In genomic region chr22:41776381-41776780, GRCh38 we compare ENCODE assay signal across 25 cellular contexts.
"Had no signal": no experiment of that assay in that cellular context is flagged by ENCODE, and none has a peak within 500 bp of the region (broad histone marks: within the 10 kb centered on the region; RNA-seq: fewer than 3 reads in every experiment).

No MANE protein-coding gene starts in this region.

- H3K4me3 Mint-ChIP-seq: activated B cell treated with CpG ODN at 0.5 μM for 24 hours; activated CD4-positive, alpha-beta T cell treated with anti-CD3 and anti-CD28 coated beads, Interleukin-2, amount 10 ng/mL, durations not matched to agents 24 days and 14 days; activated CD8-positive, alpha-beta memory T cell treated with anti-CD3 and anti-CD28 coated beads, Interleukin-2, amount 10 ng/mL, durations not matched to agents 7 days and 5 days; activated naive CD8-positive, alpha-beta T cell treated with anti-CD3 and anti-CD28 coated beads, Interleukin-2, amount 50 U/mL, for 24 hours; activated T-cell treated with anti-CD3 and anti-CD28 coated beads, Interleukin-2, amount 50 U/mL, for 24 hours; activated T-helper 1 cell treated with anti-CD3 and anti-CD28 coated beads, Interleukin-12 subunit alpha, Interleukin-12 subunit beta, Interleukin-2, Interleukin-4 antibody, amounts not matched to agents 30 ng/mL and 10 ng/mL and 1 ng/mL, durations not matched to agents 14 hours and 24 hours and 36 hours had no signal

- H3K27me3 ChIP-seq: MG63 had no signal

- H3K27ac Mint-ChIP-seq: activated B cell treated with CpG ODN at 0.5 μM for 24 hours; activated CD4-positive, alpha-beta T cell treated with anti-CD3 and anti-CD28 coated beads, Interleukin-2, amount 10 ng/mL, durations not matched to agents 24 days and 14 days; activated CD8-positive, alpha-beta memory T cell treated with anti-CD3 and anti-CD28 coated beads, Interleukin-2, amount 10 ng/mL, durations not matched to agents 7 days and 5 days; activated naive CD8-positive, alpha-beta T cell treated with anti-CD3 and anti-CD28 coated beads, Interleukin-2, amount 50 U/mL, for 24 hours; activated T-cell treated with anti-CD3 and anti-CD28 coated beads, Interleukin-2, amount 50 U/mL, for 24 hours; activated T-helper 1 cell treated with anti-CD3 and anti-CD28 coated beads, Interleukin-12 subunit alpha, Interleukin-12 subunit beta, Interleukin-2, Interleukin-4 antibody, amounts not matched to agents 30 ng/mL and 10 ng/mL and 1 ng/mL, durations not matched to agents 14 hours and 24 hours and 36 hours had no signal

- H3K27ac ChIP-seq: KMS-11 had no signal

- H3K36me3 Mint-ChIP-seq: activated CD8-positive, alpha-beta memory T cell treated with anti-CD3 and anti-CD28 coated beads, Interleukin-2, amount 10 ng/mL, durations not matched to agents 7 days and 5 days had no signal

- H3K9ac ChIP-seq: KMS-11 had no signal

- FAIRE-seq: RCC 7860, TTC549 had no signal

- ATAC-seq: activated CD8-positive, alpha-beta memory T cell treated with anti-CD3 and anti-CD28 coated beads, Interleukin-2, amount 10 ng/mL, durations not matched to agents 7 days and 5 days; activated naive CD4-positive, alpha-beta T cell treated with anti-CD3 and anti-CD28 coated beads, Interleukin-2, amount 50 U/mL, for 72 hours; activated naive CD8-positive, alpha-beta T cell treated with anti-CD3 and anti-CD28 coated beads, Interleukin-2, amount 50 U/mL, for 24 hours had no signal

- H3K4me2 ChIP-seq: KMS-11 had no signal

- H3K4me3 ChIP-seq: MG63 had no signal

- H3K36me3 ChIP-seq: MG63 had no signal

- H3K9me3 Mint-ChIP-seq: activated B cell treated with CpG ODN at 0.5 μM for 24 hours; activated CD4-positive, alpha-beta T cell treated with anti-CD3 and anti-CD28 coated beads, Interleukin-2, amount 10 ng/mL, durations not matched to agents 24 days and 14 days; activated naive CD4-positive, alpha-beta T cell treated with anti-CD3 and anti-CD28 coated beads, Interleukin-2, amount 50 U/mL, for 72 hours; activated naive CD8-positive, alpha-beta T cell treated with anti-CD3 and anti-CD28 coated beads, Interleukin-2, amount 50 U/mL, for 24 hours; activated T-cell treated with anti-CD3 and anti-CD28 coated beads, Interleukin-2, amount 50 U/mL, for 24 hours; activated T-helper 1 cell treated with anti-CD3 and anti-CD28 coated beads, Interleukin-12 subunit alpha, Interleukin-12 subunit beta, Interleukin-2, Interleukin-4 antibody, amounts not matched to agents 30 ng/mL and 10 ng/mL and 1 ng/mL, durations not matched to agents 14 hours and 24 hours and 36 hours had no signal

- H3K27me3 Mint-ChIP-seq: activated B cell treated with CpG ODN at 0.5 μM for 24 hours; activated CD4-positive, alpha-beta T cell treated with anti-CD3 and anti-CD28 coated beads, Interleukin-2, amount 10 ng/mL, durations not matched to agents 24 days and 14 days; activated naive CD8-positive, alpha-beta T cell treated with anti-CD3 and anti-CD28 coated beads, Interleukin-2, amount 50 U/mL, for 24 hours; activated T-cell treated with anti-CD3 and anti-CD28 coated beads, Interleukin-2, amount 50 U/mL, for 24 hours had no signal

- H3K9me3 ChIP-seq: MG63 had no signal

- DNase-seq: activated B cell treated with CpG ODN at 0.5 μM for 24 hours; activated CD4-positive, alpha-beta T cell treated with anti-CD3 and anti-CD28 coated beads for 1 hour; activated CD4-positive, alpha-beta T cell treated with anti-CD3 and anti-CD28 coated beads, Interleukin-2, amount 10 ng/mL, durations not matched to agents 24 days and 14 days; activated CD4-positive, alpha-beta T cell treated with anti-CD3 and anti-CD28 coated beads, Interleukin-2, amount 50 U/mL, for 48 hours; activated CD8-positive, alpha-beta memory T cell treated with anti-CD3 and anti-CD28 coated beads, Interleukin-2, amount 10 ng/mL, durations not matched to agents 7 days and 5 days; activated effector memory CD4-positive, alpha-beta T cell treated with anti-CD3 and anti-CD28 coated beads, Interleukin-2, amount 50 U/mL, for 16 hours; activated naive CD4-positive, alpha-beta T cell treated with Interleukin-2 at 50 U/mL for 16 hours; activated naive CD8-positive, alpha-beta T cell treated with anti-CD3 and anti-CD28 coated beads, Interleukin-2, amount 50 U/mL, for 24 hours; activated T-cell treated with anti-CD3 and anti-CD28 coated beads, Interleukin-2, amount 50 U/mL, for 24 hours; caudate nucleus; MG63; NCI-H1105; NCI-H1436; NCI-H187; NCI-H2081; NCI-H510A treated with DMSO at 0.1 percent for 48 hours; NK-92 treated with Interleukin-12 subunit alpha and Interleukin-12 subunit beta, amount 100 ng/mL, for 24 hours; SIG-M5; T-helper 2 cell; T1000 had no signal
